26 cellular contexts compared by ENCODE assay signal in the genomic region with DNA sequence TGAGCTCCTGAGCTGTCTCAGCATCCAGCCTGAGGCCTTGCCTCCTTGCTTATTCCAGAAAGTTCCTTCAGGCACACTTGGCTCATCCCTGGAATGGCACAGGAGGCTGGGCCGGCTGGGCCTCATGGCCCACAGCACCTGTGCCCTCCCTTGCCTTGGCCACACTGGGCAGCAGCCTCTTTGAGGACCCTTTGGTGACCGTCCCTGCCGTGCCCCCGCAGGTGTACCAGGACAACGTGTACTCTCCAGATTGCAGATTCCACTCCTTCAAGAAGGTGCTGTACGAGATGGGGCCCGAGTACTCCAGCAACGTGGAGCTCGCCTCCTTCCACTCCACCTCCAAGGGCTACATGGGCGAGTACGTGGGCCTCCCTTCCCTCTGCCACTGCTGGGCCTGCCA. TPM values are rescaled to one million over a fixed set of nuclear protein-coding genes. Genes with fewer than 3 reads are reported as not detected.
DNase-seq lines count a peak whose midpoint lies in the region; ATAC-seq and TF ChIP-seq lines count a peak whose summit lies in the region.
"Had no signal": no experiment of that assay in that cellular context is flagged by ENCODE, and none has a peak within 500 bp of the region (broad histone marks: within the 10 kb centered on the region; RNA-seq: fewer than 3 reads in every experiment).

No MANE protein-coding gene starts in this region.

- peaks cover 17% of the 10 kb centered on the region for H3K36me3 Mint-ChIP-seq in glutamatergic neuron (ENCODE audit: unreplicated experiment)
- H3K36me3 Mint-ChIP-seq: natural killer cell had no signal

- POLR2A ChIA-PET in RWPE1 (lab: Yijun Ruan, JAX; ENCODE audit: low non-redundant PET): no interaction called here

- TF ChIP-seq CTCF in RWPE1 (conservative IDR thresholded peaks at IDR 0.05; ENCODE audit: low read depth) (no peak), glutamatergic neuron (IDR thresholded peaks at IDR 0.05; ENCODE audit: partially characterized antibody, unreplicated experiment) (no peak), prostate gland (IDR thresholded peaks at IDR 0.05) (no peak)

- DNase-seq in RWPE1 (ENCODE audit: low spot score) (no peak), glutamatergic neuron (no peak), prostate gland (ENCODE audit: low spot score) (no peak), medulla oblongata (ENCODE audit: extremely low spot score) (no peak), hippocampal formation (lab: John Stamatoyannopoulos, UW) (no peak)
- DNase-seq in activated CD4-positive, alpha-beta T cell treated with anti-CD3 and anti-CD28 coated beads, Interleukin-2, amount 50 U/mL, for 1 hour: no peak
- DNase-seq: activated CD8-positive, alpha-beta T cell treated with anti-CD3 and anti-CD28 coated beads for 36 hours; activated naive CD4-positive, alpha-beta T cell; activated T-cell treated with anti-CD3 and anti-CD28 coated beads, Interleukin-2, amount 50 U/mL, for 1 hour; DMS 273 treated with DMSO at 0.1 percent for 48 hours; effector memory CD4-positive, alpha-beta T cell; esophagus squamous epithelium; GDM1; GM23248; MG63; natural killer cell; NCI-H748 treated with DMSO at 0.1 percent for 48 hours; PC-3; upper lobe of left lung had no signal

- H3K27me3 Mint-ChIP-seq in glutamatergic neuron (ENCODE audit: unreplicated experiment): peaks cover 39% of the 10 kb centered on the region
- H3K27me3 Mint-ChIP-seq: activated CD8-positive, alpha-beta T cell treated with anti-CD3 and anti-CD28 coated beads for 36 hours; central memory CD8-positive, alpha-beta T cell; stimulated activated naive CD8-positive, alpha-beta T cell treated with anti-CD3 and anti-CD28 coated beads, Interleukin-15, Interleukin-2, amounts not matched to agents 100 ng/mL and 50 ng/mL, for 24 hours had no signal

- H3K4me1 Mint-ChIP-seq in glutamatergic neuron (ENCODE audit: low read depth, unreplicated experiment): peaks cover 62% of the 10 kb centered on the region
- H3K4me1 Mint-ChIP-seq: central memory CD8-positive, alpha-beta T cell; natural killer cell had no signal

- peaks cover 20 to 68% (median 61%) of the 10 kb centered on the region in 10 experiments for H3K4me1 ChIP-seq in BLaER1 treated with 17β-estradiol and CSF1 and Interleukin-3, amounts not matched to agents 10 nM and 100 nM
- peaks cover 12% of the 10 kb centered on the region for H3K4me1 ChIP-seq in prostate gland (replicated peaks)
- H3K4me1 ChIP-seq: A549 had no signal

- TF ChIP-seq POLR2A in prostate gland (IDR thresholded peaks at IDR 0.05): no peak

- CTCF ChIA-PET in RWPE1 (lab: Yijun Ruan, JAX): interaction anchor here (0.6 to 0.7 kb wide), 2 partner anchors 289 to 357 kb away, joined by 3 read pairs; no protein-coding TSS in a partner anchor

- WGBS in prostate gland: 88% methylated on average over 11 of the region's 11 CpGs

- H3K4me2 ChIP-seq in BLaER1 treated with 17β-estradiol and CSF1 and Interleukin-3, amounts not matched to agents 10 nM and 100 nM: peak overlapping the region; percentile 34 to 77 (median 60); a peak in 15 of 22 replicates
- H3K4me2 ChIP-seq: A549 had no signal

- peaks cover 23 to 100% (median 96%) of the 10 kb centered on the region in 11 experiments for H3K36me3 ChIP-seq in BLaER1 treated with 17β-estradiol and CSF1 and Interleukin-3, amounts not matched to agents 10 nM and 100 nM
- no peaks in the 10 kb centered on the region for H3K36me3 ChIP-seq in prostate gland

- peaks cover 0 to 92% (median 11%) of the 10 kb centered on the region in 11 experiments; a peak in 10 of 22 replicates for H4K20me1 ChIP-seq in BLaER1 treated with 17β-estradiol and CSF1 and Interleukin-3, amounts not matched to agents 10 nM and 100 nM

- no peaks in the 10 kb centered on the region for H3K9me3 ChIP-seq in BLaER1 treated with 17β-estradiol and CSF1 and Interleukin-3, amounts not matched to agents 10 nM and 100 nM (replicated peaks in 1 of 11)
- no peaks in the 10 kb centered on the region for H3K9me3 ChIP-seq in prostate gland
- H3K9me3 ChIP-seq: A549, esophagus squamous epithelium, MG63, upper lobe of left lung had no signal

- peak overlapping the region in 4 of 11 experiments; percentile 3 to 38 (median 10); a peak in 5 of 22 replicates for H3K27ac ChIP-seq in BLaER1 treated with 17β-estradiol and CSF1 and Interleukin-3, amounts not matched to agents 10 nM and 100 nM
- H3K27ac ChIP-seq in RWPE1 (peak overlapping the region; percentile 19; the same call in 1 of the 2 replicates), prostate gland (peak overlapping the region; percentile 25 to 76)
- H3K27ac ChIP-seq: A549, esophagus squamous epithelium, GM23248, upper lobe of left lung had no signal

- H3K27ac Mint-ChIP-seq in glutamatergic neuron (ENCODE audit: unreplicated experiment): peak overlapping the region; percentile 97
- H3K27ac Mint-ChIP-seq: activated CD8-positive, alpha-beta T cell treated with anti-CD3 and anti-CD28 coated beads for 36 hours; natural killer cell; stimulated activated naive CD8-positive, alpha-beta T cell treated with anti-CD3 and anti-CD28 coated beads, Interleukin-15, Interleukin-2, amounts not matched to agents 100 ng/mL and 50 ng/mL, for 24 hours; T-helper 1 cell treated with Interleukin-12 subunit alpha and Interleukin-12 subunit beta and Interleukin-4 antibody, amounts not matched to agents 30 μg/mL and 1 μg/mL, for 36 hours had no signal

- no peak overlapping the region for H3K4me3 ChIP-seq in BLaER1 treated with 17β-estradiol and CSF1 and Interleukin-3, amounts not matched to agents 10 nM and 100 nM
- no peak overlapping the region for H3K4me3 ChIP-seq in prostate gland
- H3K4me3 ChIP-seq: A549, esophagus squamous epithelium, GM23248, MG63, upper lobe of left lung had no signal

- H3K4me3 Mint-ChIP-seq in glutamatergic neuron (ENCODE audit: unreplicated experiment): peak overlapping the region; percentile 50
- H3K4me3 Mint-ChIP-seq: activated CD8-positive, alpha-beta T cell treated with anti-CD3 and anti-CD28 coated beads for 36 hours; central memory CD8-positive, alpha-beta T cell; natural killer cell; stimulated activated naive CD8-positive, alpha-beta T cell treated with anti-CD3 and anti-CD28 coated beads, Interleukin-15, Interleukin-2, amounts not matched to agents 100 ng/mL and 50 ng/mL, for 24 hours; T-helper 1 cell treated with Interleukin-12 subunit alpha and Interleukin-12 subunit beta and Interleukin-4 antibody, amounts not matched to agents 30 μg/mL and 1 μg/mL, for 36 hours had no signal

- H3K9ac ChIP-seq in BLaER1 treated with 17β-estradiol and CSF1 and Interleukin-3, amounts not matched to agents 10 nM and 100 nM: peak overlapping the region in 4 of 11 experiments; percentile 8 to 34 (median 22); a peak in 3 of 22 replicates
- H3K9ac ChIP-seq: GM23248 had no signal

- H3K27me3 ChIP-seq in BLaER1 treated with 17β-estradiol and CSF1 and Interleukin-3, amounts not matched to agents 10 nM and 100 nM: no peaks in the 10 kb centered on the region
- no peaks in the 10 kb centered on the region for H3K27me3 ChIP-seq in prostate gland (replicated peaks; ENCODE audit: insufficient read depth)
- H3K27me3 ChIP-seq: esophagus squamous epithelium, MG63, upper lobe of left lung had no signal

- peaks cover 35% of the 10 kb centered on the region for H3K9me3 Mint-ChIP-seq in glutamatergic neuron (ENCODE audit: unreplicated experiment)
- H3K9me3 Mint-ChIP-seq: activated CD8-positive, alpha-beta T cell treated with anti-CD3 and anti-CD28 coated beads for 36 hours; CD14-positive monocyte; central memory CD8-positive, alpha-beta T cell; natural killer cell; stimulated activated naive CD8-positive, alpha-beta T cell treated with anti-CD3 and anti-CD28 coated beads, Interleukin-15, Interleukin-2, amounts not matched to agents 100 ng/mL and 50 ng/mL, for 24 hours; T-helper 1 cell treated with Interleukin-12 subunit alpha and Interleukin-12 subunit beta and Interleukin-4 antibody, amounts not matched to agents 30 μg/mL and 1 μg/mL, for 36 hours had no signal

- intact Hi-C loops in prostate gland (cut with DNase I): no loop called here

- ATAC-seq in GM21515 (IDR thresholded peaks at IDR 0.05; ENCODE audit: unreplicated experiment): no peak
- ATAC-seq: A549; activated CD8-positive, alpha-beta T cell treated with anti-CD3 and anti-CD28 coated beads for 36 hours; natural killer cell; PC-3 had no signal

RNA-seq across cellular contexts. Expression of gene GPT2, which starts 34.2 kb away (rescaled TPM):
- 70.7 TPM for total RNA-seq in glutamatergic neuron (ENCODE audit: unreplicated experiment)
- 10 to 100 TPM; 49.8 to 64.6 TPM for total RNA-seq in prostate gland

RNA-seq across cellular contexts. Expression of gene DNAJA2, which starts 55.1 kb away (rescaled TPM):
- total RNA-seq in glutamatergic neuron (ENCODE audit: unreplicated experiment) (95.8 TPM), prostate gland (10 to 100 TPM; 41.1 to 64.4 TPM)
